Comparison of ENCODE assay signal across 1 cellular context in the genomic region with DNA sequence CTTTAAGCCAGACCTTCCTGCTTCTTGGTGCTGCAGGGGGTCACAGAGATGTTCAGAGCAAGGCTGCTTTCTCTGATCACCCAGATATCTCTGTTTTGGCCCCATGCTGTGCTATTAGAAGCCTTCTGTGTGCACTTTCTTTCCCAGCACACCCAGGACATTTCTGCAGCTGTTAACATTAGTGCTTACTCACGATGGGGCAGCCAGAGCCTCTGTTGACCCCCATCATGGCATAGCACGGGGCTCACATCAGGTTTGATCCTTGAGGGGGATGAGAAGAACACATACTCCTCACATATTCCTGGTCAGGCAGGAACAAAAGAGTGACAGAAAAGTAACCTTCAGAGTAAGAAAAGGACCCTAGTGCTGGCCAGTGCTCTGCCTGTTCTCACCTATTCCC.
TF ChIP-seq lines count a peak whose summit lies in the region.

No MANE protein-coding gene starts in this region.

TF ChIP-seq in K562, 482 proteins besides CTCF, POLR2A, EP300 and RAD21:
- TF ChIP-seq MAFG (tag; conservative IDR thresholded peaks at IDR 0.05) (0 out of 2 replicates have a peak, but pooled peaks have one; percentile 30), EWSR1 (IDR thresholded peaks at IDR 0.05; ENCODE audit: borderline replicate concordance, low read depth, partially characterized antibody) (no peak)
